1 cellular context compared by ENCODE assay signal in genomic region chr4:121846662-121847061, GRCh38.
TF ChIP-seq lines count a peak whose summit lies in the region.

No MANE protein-coding gene starts in this region.

TF ChIP-seq in GM12891, 5 proteins besides CTCF, POLR2A, EP300 and RAD21 (continued from another document):
- TF ChIP-seq POU2F2 (IDR thresholded peaks at IDR 0.05; ENCODE audit: low read depth, low read length) (no peak), POLR2AphosphoS5 (IDR thresholded peaks at IDR 0.05; ENCODE audit: low read depth, low read length) (no peak), PAX5 (IDR thresholded peaks at IDR 0.05; ENCODE audit: insufficient read depth, low read length, severe bottlenecking) (no peak), SPI1 (IDR thresholded peaks at IDR 0.05; ENCODE audit: low read depth, low read length) (no peak)
